1 cellular context compared by ENCODE assay signal in genomic region chr20:63499333-63499969, GRCh38.
TF ChIP-seq lines count a peak whose summit lies in the region.

No MANE protein-coding gene starts in this region.

TF ChIP-seq in H1, 55 proteins besides CTCF, POLR2A, EP300 and RAD21:
- TF ChIP-seq KDM4A (IDR thresholded peaks at IDR 0.05; ENCODE audit: low read depth, low read length, severe bottlenecking) (peak; percentile 83), SUZ12 (IDR thresholded peaks at IDR 0.05; ENCODE audit: low read length) (0 out of 2 replicates have a peak, but pooled peaks have one; percentile 26), BRCA1 (IDR thresholded peaks at IDR 0.05; ENCODE audit: low read depth, low read length) (no peak), SRF (IDR thresholded peaks at IDR 0.05; ENCODE audit: low read depth, low read length) (no peak), MAX (IDR thresholded peaks at IDR 0.05) (peak; percentile 53; the same call in 1 of the 2 replicates), USF2 (IDR thresholded peaks at IDR 0.05; ENCODE audit: low read length) (no peak), TEAD4 (IDR thresholded peaks at IDR 0.05; ENCODE audit: low read depth, low read length) (no peak), GABPA (IDR thresholded peaks at IDR 0.05; ENCODE audit: borderline replicate concordance, insufficient read depth, low read length) (0 out of 2 replicates have a peak, but pooled peaks have one; percentile 33), RFX5 (IDR thresholded peaks at IDR 0.05; ENCODE audit: borderline replicate concordance, low read depth, low read length) (no peak), KDM5A (IDR thresholded peaks at IDR 0.05; ENCODE audit: low read length) (no peak), CBX5 (IDR thresholded peaks at IDR 0.05; ENCODE audit: low read depth, low read length) (no peak), E2F6 (IDR thresholded peaks at IDR 0.05) (peak; percentile 53)
